Comparison of ENCODE assay signal across 11 cellular contexts in genomic region chr18:75215663-75216062, GRCh38. TPM values are rescaled to one million over a fixed set of nuclear protein-coding genes. Genes with fewer than 3 reads are reported as not detected.
DNase-seq lines count a peak whose midpoint lies in the region; ATAC-seq, FAIRE-seq and TF ChIP-seq lines count a peak whose summit lies in the region.
"Had no signal": no experiment of that assay in that cellular context is flagged by ENCODE, and none has a peak within 500 bp of the region (broad histone marks: within the 10 kb centered on the region; RNA-seq: fewer than 3 reads in every experiment).

No MANE protein-coding gene starts in this region.

- H3K4me3 Mint-ChIP-seq in nephron: peak overlapping the region; percentile 64 to 94 (median 66)
- H3K4me3 Mint-ChIP-seq: stimulated activated naive B cell treated with anti-CD40 and anti-IgM and Interleukin-4, amounts not matched to agents 10 μg/mL and 1 μg/mL and 100 μg/mL, for 72 hours; WTC11 had no signal

- CTCF ChIA-PET in HEK293 (lab: Yijun Ruan, JAX): no interaction called here

- H3K27me3 Mint-ChIP-seq in nephron (ENCODE audit: low read depth): no peaks in the 10 kb centered on the region
- H3K27me3 Mint-ChIP-seq: stimulated activated naive B cell treated with anti-CD40 and anti-IgM and Interleukin-4, amounts not matched to agents 10 μg/mL and 1 μg/mL and 100 μg/mL, for 72 hours had no signal

- FAIRE-seq in bronchial epithelial cell (lab: Jason Lieb, UNC): no peak
- FAIRE-seq: G401.6 had no signal

- peaks cover 82% of the 10 kb centered on the region for H3K4me1 Mint-ChIP-seq in nephron

- H3K36me3 Mint-ChIP-seq in nephron (ENCODE audit: low read depth): peaks cover 7% of the 10 kb centered on the region
- H3K36me3 Mint-ChIP-seq: WTC11 had no signal

- POLR2A ChIA-PET in HEK293 (lab: Yijun Ruan, JAX): no interaction called here

- peak overlapping the region; percentile 92 to 99 (median 95) for H3K27ac Mint-ChIP-seq in nephron
- H3K27ac Mint-ChIP-seq: stimulated activated naive B cell treated with anti-CD40 and anti-IgM and Interleukin-4, amounts not matched to agents 10 μg/mL and 1 μg/mL and 100 μg/mL, for 72 hours; WTC11 had no signal

- H3K9me3 ChIP-seq in HEK293 (ENCODE audit: control insufficient read depth, insufficient read depth, low read depth, low read length): no peaks in the 10 kb centered on the region

- H3K4me3 ChIP-seq in HEK293 (ENCODE audit: low read depth, low read length) (no peak overlapping the region), bronchial epithelial cell (ENCODE audit: low read depth, low read length) (no peak overlapping the region)

- TF ChIP-seq CTCF in HEK293 (tag by site-specific recombination; IDR thresholded peaks at IDR 0.05) (no peak), bronchial epithelial cell (IDR thresholded peaks at IDR 0.05; ENCODE audit: insufficient read depth, low read length, severe bottlenecking) (no peak), nephron (IDR thresholded peaks at IDR 0.05; ENCODE audit: unreplicated experiment in 3 of 3) (no peak)

- ATAC-seq in GM19452 (IDR thresholded peaks at IDR 0.05; ENCODE audit: unreplicated experiment): no peak
- ATAC-seq: stimulated activated naive B cell treated with anti-CD40 and anti-IgM and Interleukin-4, amounts not matched to agents 10 μg/mL and 1 μg/mL and 100 μg/mL, for 72 hours; WTC11 had no signal

- no peak overlapping the region; the same call in 1 of the 2 replicates for H3K27ac ChIP-seq in HEK293 (ENCODE audit: extremely low read depth, low read depth, low read length)

- H3K27me3 ChIP-seq in bronchial epithelial cell (ENCODE audit: control insufficient read depth, insufficient read depth, low read length): no peaks in the 10 kb centered on the region

- peak; percentile 2 for DNase-seq in NCI-H2171 treated with DMSO at 0.1 percent for 48 hours (lab: John Stamatoyannopoulos, UW)
- DNase-seq in NCI-H2171 (lab: John Stamatoyannopoulos, UW): no peak
- peak; percentile 66 for DNase-seq in bronchial epithelial cell (ENCODE audit: low read depth)
- DNase-seq in HuH-7 (ENCODE audit: low spot score): no peak
- no peak for DNase-seq in NCI-H187 treated with DMSO at 0.1 percent for 48 hours (lab: John Stamatoyannopoulos, UW)
- DNase-seq: stimulated activated naive B cell treated with anti-CD40 and anti-IgM and Interleukin-4, amounts not matched to agents 10 μg/mL and 1 μg/mL and 100 μg/mL, for 72 hours had no signal

- peaks cover 66% of the 10 kb centered on the region for H3K4me1 ChIP-seq in HEK293 (ENCODE audit: control insufficient read depth, insufficient read depth, low read length)

- no peaks in the 10 kb centered on the region for H3K36me3 ChIP-seq in HEK293 (ENCODE audit: control insufficient read depth in 2 of 2, insufficient read depth in 1 of 2, low read length in 2 of 2)
- no peaks in the 10 kb centered on the region for H3K36me3 ChIP-seq in bronchial epithelial cell (ENCODE audit: control insufficient read depth, insufficient read depth, low read length)

- H3K9me3 Mint-ChIP-seq in nephron: no peaks in the 10 kb centered on the region
- H3K9me3 Mint-ChIP-seq: stimulated activated naive B cell treated with anti-CD40 and anti-IgM and Interleukin-4, amounts not matched to agents 10 μg/mL and 1 μg/mL and 100 μg/mL, for 72 hours; WTC11 had no signal

TF ChIP-seq in HEK293, 187 proteins besides CTCF, POLR2A, EP300 and RAD21:
- 0 out of 2 replicates have a peak, but pooled peaks have one; percentile 17 for TF ChIP-seq ZNF600 (tag by site-specific recombination; IDR thresholded peaks at IDR 0.05)
- no peak for TF ChIP-seq ZBTB21 (tag by site-specific recombination; IDR thresholded peaks at IDR 0.05)

RNA-seq across cellular contexts. Expression of gene TSHZ1, which starts 5.1 kb away (rescaled TPM):
- total RNA-seq in bronchial epithelial cell: 1.3 and 1.5 TPM in 2 replicates

RNA-seq across cellular contexts. Expression of gene PTGR3, which starts 6.7 kb away (rescaled TPM):
- 6.3 and 6.8 TPM in 2 replicates for total RNA-seq in bronchial epithelial cell

Comparison
In these comparisons a context has a peak if more than half of its experiments do, and no peak if none do; other contexts are left out.
1. DNase-seq: peak in NCI-H2171 treated with DMSO at 0.1 percent for 48 hours (single experiment) and bronchial epithelial cell (single experiment); none in NCI-H2171 (single experiment), HuH-7 (single experiment) and NCI-H187 treated with DMSO at 0.1 percent for 48 hours (single experiment).